8 cellular contexts compared by ENCODE assay signal in the genomic region with DNA sequence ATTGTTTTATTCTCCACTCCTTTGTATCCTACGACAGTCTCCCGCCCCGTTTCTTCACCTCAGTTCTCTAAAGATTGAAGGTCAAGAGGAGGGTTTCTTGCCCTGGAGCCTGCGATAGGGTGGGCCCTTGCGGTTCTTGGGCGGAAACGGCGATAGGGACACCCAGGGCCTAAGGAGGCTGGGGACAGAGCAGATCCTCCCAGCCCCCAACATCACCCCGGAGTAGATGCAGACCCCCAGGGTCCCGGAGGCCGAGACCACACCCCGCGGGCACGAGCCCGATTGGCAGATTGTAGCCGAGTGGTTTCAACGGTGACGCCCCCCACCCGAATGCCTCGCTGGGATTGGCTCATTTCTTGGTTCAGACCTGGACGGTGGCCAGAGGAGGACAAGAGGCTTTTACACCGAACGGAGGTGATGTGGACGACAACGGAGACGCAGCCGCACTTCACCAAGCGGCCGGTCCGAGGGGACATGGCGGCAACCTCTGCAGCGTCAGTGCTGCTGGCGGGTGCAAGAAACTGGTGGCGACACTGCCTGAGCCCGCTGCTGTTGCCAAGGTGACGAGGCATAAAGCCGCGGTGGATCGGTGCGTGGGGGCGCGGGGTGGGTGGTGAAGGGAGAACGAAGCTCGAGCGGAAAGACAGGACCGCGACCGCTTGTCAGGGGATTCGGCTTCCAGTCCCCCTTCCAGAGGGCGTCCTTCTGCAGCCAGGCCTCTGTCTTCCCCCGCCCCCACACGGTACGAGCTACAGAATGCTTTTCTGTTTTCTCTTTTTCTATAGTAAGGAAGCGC. TPM values are rescaled to one million over a fixed set of nuclear protein-coding genes. Genes with fewer than 3 reads are reported as not detected.
DNase-seq lines count a peak whose midpoint lies in the region; ATAC-seq and TF ChIP-seq lines count a peak whose summit lies in the region.

No MANE protein-coding gene starts in this region.

- no peaks in the 10 kb centered on the region for H3K27me3 ChIP-seq in kidney epithelial cell (ENCODE audit: control insufficient read depth, insufficient read depth, low read length)

- H3K36me3 ChIP-seq in kidney epithelial cell (ENCODE audit: control insufficient read depth, insufficient read depth, low read length) = no peaks in the 10 kb centered on the region

- ATAC-seq in GM18519 (IDR thresholded peaks at IDR 0.05; ENCODE audit: low FRiP score, unreplicated experiment) = peak; percentile 44
- peak; percentile 74 for ATAC-seq in HG03196 (IDR thresholded peaks at IDR 0.05; ENCODE audit: unreplicated experiment)

- DNase-seq in 8988T (peak; percentile 63), NCI-H446 (lab: John Stamatoyannopoulos, UW) (peak; percentile 40 to 83), cerebellum (ENCODE audit: low spot score) (peak; percentile 89), kidney epithelial cell (ENCODE audit: low read depth) (peak; percentile 78)
- peak; percentile 71 for DNase-seq in activated CD4-positive, CD25-positive, alpha-beta regulatory T cell treated with anti-CD3 and anti-CD28 coated beads, Interleukin-2, amount 50 U/mL, for 72 hours
- peak; percentile 72 to 76 (median 75) for DNase-seq in stimulated activated CD4-positive, alpha-beta T cell treated with anti-CD3 and anti-CD28 coated beads, Interleukin-12 subunit alpha, Interleukin-12 subunit beta, amount 100 ng/mL, for 48 hours (ENCODE audit: low read depth in 2 of 3, low spot score in 1 of 3)

- peak overlapping the region; percentile 86 for H3K4me3 ChIP-seq in kidney epithelial cell (ENCODE audit: low read depth, low read length)

- no peak for TF ChIP-seq CTCF in kidney epithelial cell (IDR thresholded peaks at IDR 0.05; ENCODE audit: insufficient read depth, low read length, poor library complexity, severe bottlenecking)

RNA-seq across cellular contexts. Expression of gene MCF2L2, which starts 19.0 kb away (rescaled TPM):
- total RNA-seq in cerebellum (37.1 TPM), kidney epithelial cell (0.84 and 1.9 TPM in 2 replicates)

Comparison
In these comparisons a context has a peak if more than half of its experiments do, and no peak if none do; other contexts are left out.
1. Peak in every context shown above with its lines: DNase-seq, ATAC-seq and H3K4me3 ChIP-seq.
2. RNA of gene MCF2L2, which starts 19.0 kb away (total RNA-seq): 37.1 TPM in cerebellum (single experiment); 0.84 to 1.9 TPM in kidney epithelial cell; every median in the first group is over 10 times any median in the second.